In genomic region chr13:99230991-99231390, GRCh38 we compare ENCODE assay signal across 26 cellular contexts. TPM values are rescaled to one million over a fixed set of nuclear protein-coding genes. Genes with fewer than 3 reads are reported as not detected.
DNase-seq lines count a peak whose midpoint lies in the region; ATAC-seq and TF ChIP-seq lines count a peak whose summit lies in the region.
"Had no signal": no experiment of that assay in that cellular context is flagged by ENCODE, and none has a peak within 500 bp of the region (broad histone marks: within the 10 kb centered on the region; RNA-seq: fewer than 3 reads in every experiment).

No MANE protein-coding gene starts in this region.

- H3K4me3 ChIP-seq in IMR-90 (ENCODE audit: insufficient read depth, low read depth, low read length) (no peak overlapping the region), psoas muscle (no peak overlapping the region)
- H3K4me3 ChIP-seq: breast epithelium, GM23248, hepatocyte, mucosa of descending colon, smooth muscle cell had no signal

- H3K27me3 ChIP-seq in IMR-90 (ENCODE audit: control insufficient read depth, insufficient read depth, low read length): no peaks in the 10 kb centered on the region
- no peaks in the 10 kb centered on the region for H3K27me3 ChIP-seq in psoas muscle (ENCODE audit: insufficient read depth in 3 of 3, low read length in 2 of 3)
- H3K27me3 ChIP-seq: breast epithelium, hepatocyte, neutrophil had no signal

- BruUV-seq in IMR-90 (replicated peaks; lab: Mats Ljungman, UMichigan): no TSS peak

- no peak overlapping the region for H4K91ac ChIP-seq in IMR-90 (ENCODE audit: insufficient read depth, low read depth, low read length)

- H2AK9ac ChIP-seq in IMR-90 (replicated peaks; ENCODE audit: low read depth, low read length, poor library complexity): no peak overlapping the region

- dilution Hi-C loops in IMR-90 (cut with HindIII; ENCODE audit: low sequenced_read_pairs, unreplicated experiment): no loop called here

- no peak overlapping the region for H3K18ac ChIP-seq in IMR-90 (ENCODE audit: low read depth, low read length)

- H2AK5ac ChIP-seq in IMR-90 (ENCODE audit: low read depth, low read length): no peak overlapping the region

- no peaks in the 10 kb centered on the region for H3K27me3 Mint-ChIP-seq in activated CD4-positive, alpha-beta memory T cell treated with anti-CD3 and anti-CD28 coated beads, Interleukin-2, amount 10 ng/mL, durations not matched to agents 7 days and 5 days
- H3K27me3 Mint-ChIP-seq in activated CD4-positive, alpha-beta memory T cell treated with anti-CD3 and anti-CD28 coated beads for 36 hours: no peaks in the 10 kb centered on the region
- no peaks in the 10 kb centered on the region for H3K27me3 Mint-ChIP-seq in activated naive CD8-positive, alpha-beta T cell treated with anti-CD3 and anti-CD28 coated beads, Interleukin-2, amount 10 ng/mL, durations not matched to agents 7 days and 5 days
- H3K27me3 Mint-ChIP-seq: type B pancreatic cell had no signal

- H3K9me3 Mint-ChIP-seq in activated CD4-positive, alpha-beta memory T cell treated with anti-CD3 and anti-CD28 coated beads, Interleukin-2, amount 10 ng/mL, durations not matched to agents 7 days and 5 days: no peaks in the 10 kb centered on the region
- H3K9me3 Mint-ChIP-seq in activated CD4-positive, alpha-beta memory T cell treated with anti-CD3 and anti-CD28 coated beads for 36 hours: no peaks in the 10 kb centered on the region
- no peaks in the 10 kb centered on the region for H3K9me3 Mint-ChIP-seq in activated naive CD8-positive, alpha-beta T cell treated with anti-CD3 and anti-CD28 coated beads, Interleukin-2, amount 10 ng/mL, durations not matched to agents 7 days and 5 days
- H3K9me3 Mint-ChIP-seq: activated T-helper 2 cell treated with anti-CD3 and anti-CD28 coated beads, Interferon-gamma antibody, Interleukin-2, Interleukin-4, amounts not matched to agents 10 μg/mL and 5 μg/mL and 100 μg/mL, durations not matched to agents 14 hours and 24 hours and 36 hours; IgD-negative memory B cell had no signal

- H3K27ac ChIP-seq in IMR-90 (ENCODE audit: insufficient read depth, low read length): no peak overlapping the region
- H3K27ac ChIP-seq in psoas muscle: peak overlapping the region; percentile 83
- H3K27ac ChIP-seq: breast epithelium, GM23248, hepatocyte had no signal

- no peak overlapping the region for H3K14ac ChIP-seq in IMR-90 (replicated peaks; ENCODE audit: low read depth, low read length)

- peak overlapping the region; percentile 6 for H3K27ac Mint-ChIP-seq in activated CD4-positive, alpha-beta memory T cell treated with anti-CD3 and anti-CD28 coated beads, Interleukin-2, amount 10 ng/mL, durations not matched to agents 7 days and 5 days
- no peak overlapping the region for H3K27ac Mint-ChIP-seq in activated CD4-positive, alpha-beta memory T cell treated with anti-CD3 and anti-CD28 coated beads for 36 hours
- peak overlapping the region; percentile 19 for H3K27ac Mint-ChIP-seq in activated naive CD8-positive, alpha-beta T cell treated with anti-CD3 and anti-CD28 coated beads, Interleukin-2, amount 10 ng/mL, durations not matched to agents 7 days and 5 days
- H3K27ac Mint-ChIP-seq: activated T-helper 2 cell treated with anti-CD3 and anti-CD28 coated beads, Interferon-gamma antibody, Interleukin-2, Interleukin-4, amounts not matched to agents 10 μg/mL and 5 μg/mL and 100 μg/mL, durations not matched to agents 14 hours and 24 hours and 36 hours; type B pancreatic cell had no signal

- ATAC-seq in IMR-90 (ENCODE audit: low read depth) (no peak), psoas muscle (no peak), GM18861 (IDR thresholded peaks at IDR 0.05; ENCODE audit: unreplicated experiment) (no peak)
- ATAC-seq in activated naive CD8-positive, alpha-beta T cell treated with anti-CD3 and anti-CD28 coated beads, Interleukin-2, amount 10 ng/mL, durations not matched to agents 7 days and 5 days (ENCODE audit: low read depth): no peak
- ATAC-seq: activated CD4-positive, CD25-positive, alpha-beta regulatory T cell treated with anti-CD3 and anti-CD28 coated beads, Interleukin-2, amount 50 U/mL, for 24 hours had no signal

- H2BK20ac ChIP-seq in IMR-90 (ENCODE audit: low read depth, low read length): no peak overlapping the region

- H4K20me1 ChIP-seq in IMR-90 (ENCODE audit: insufficient read depth, low read length): peaks cover 24% of the 10 kb centered on the region

- H3K36me3 Mint-ChIP-seq in activated CD4-positive, alpha-beta memory T cell treated with anti-CD3 and anti-CD28 coated beads, Interleukin-2, amount 10 ng/mL, durations not matched to agents 7 days and 5 days (ENCODE audit: low read depth): peaks cover 24% of the 10 kb centered on the region
- H3K36me3 Mint-ChIP-seq in activated CD4-positive, alpha-beta memory T cell treated with anti-CD3 and anti-CD28 coated beads for 36 hours: peaks cover 4% of the 10 kb centered on the region
- peaks cover 30% of the 10 kb centered on the region for H3K36me3 Mint-ChIP-seq in activated naive CD8-positive, alpha-beta T cell treated with anti-CD3 and anti-CD28 coated beads, Interleukin-2, amount 10 ng/mL, durations not matched to agents 7 days and 5 days
- H3K36me3 Mint-ChIP-seq: IgD-negative memory B cell had no signal

- H4K5ac ChIP-seq in IMR-90 (ENCODE audit: low read depth, low read length): no peak overlapping the region

- H3K79me1 ChIP-seq in IMR-90 (ENCODE audit: low read depth in 1 of 2, low read length in 2 of 2): peaks cover 51 to 55% of the 10 kb centered on the region in 2 experiments

- in situ Hi-C loops in IMR-90 (cut with MboI; ENCODE audit: low sequenced_read_pairs): no loop called here

- POLR2A ChIA-PET in activated CD4-positive, alpha-beta memory T cell treated with anti-CD3 and anti-CD28 coated beads, Interleukin-2, amount 10 ng/mL, durations not matched to agents 7 days and 5 days (lab: Charles Lee): interaction anchor here (1.0 to 6.3 kb wide), 6 partner anchors 12 to 265 kb away, joined by 3 to 42 read pairs (median 9); partner anchors contain the start of genes GPR18 and UBAC2
- POLR2A ChIA-PET in activated CD4-positive, alpha-beta memory T cell treated with anti-CD3 and anti-CD28 coated beads for 36 hours (lab: Charles Lee): interaction anchor here (1.2 kb wide), 1 partner anchor 27 kb away, joined by 3 read pairs; no protein-coding TSS in a partner anchor
- POLR2A ChIA-PET in IMR-90 (lab: Charles Lee; ENCODE audit: unreplicated experiment): no interaction called here
- POLR2A ChIA-PET in activated naive CD8-positive, alpha-beta T cell treated with anti-CD3 and anti-CD28 coated beads, Interleukin-2, amount 10 ng/mL, durations not matched to agents 7 days and 5 days (lab: Charles Lee): interaction anchor here (1.2 to 1.4 kb wide), 3 partner anchors 12 to 30 kb away, joined by 3 to 5 read pairs (median 4); partner anchors contain the start of gene UBAC2

- WGBS in IMR-90 (ENCODE audit: extremely low coverage in 2 of 2, insufficient read length in 1 of 2), 2 experiments: 100% methylated on average over 1 of the region's 3 CpGs; no CpG with 5 or more reads in 1 of the 2 experiments
- WGBS in psoas muscle, 3 donors: 83 to 89% (median 88%) methylated on average over 3 of the region's 3 CpGs

- no peak overlapping the region for H3K4me2 ChIP-seq in IMR-90 (ENCODE audit: low read depth, low read length)
- H3K4me2 ChIP-seq: hepatocyte, SK-N-SH, smooth muscle cell had no signal

- no peak overlapping the region for H3K9ac ChIP-seq in IMR-90 (ENCODE audit: low read depth, low read length)
- H3K9ac ChIP-seq: GM23248, SK-N-SH had no signal

- 0 out of 2 replicates have a peak overlapping the region, but pooled peaks have one; percentile 24 for H3K23ac ChIP-seq in IMR-90 (ENCODE audit: low read depth, low read length)

- peaks cover 43% of the 10 kb centered on the region for H3K4me1 Mint-ChIP-seq in activated CD4-positive, alpha-beta memory T cell treated with anti-CD3 and anti-CD28 coated beads, Interleukin-2, amount 10 ng/mL, durations not matched to agents 7 days and 5 days
- peaks cover 68% of the 10 kb centered on the region for H3K4me1 Mint-ChIP-seq in activated CD4-positive, alpha-beta memory T cell treated with anti-CD3 and anti-CD28 coated beads for 36 hours (ENCODE audit: low read depth)
- peaks cover 54% of the 10 kb centered on the region for H3K4me1 Mint-ChIP-seq in activated naive CD8-positive, alpha-beta T cell treated with anti-CD3 and anti-CD28 coated beads, Interleukin-2, amount 10 ng/mL, durations not matched to agents 7 days and 5 days

- H3K56ac ChIP-seq in IMR-90 (ENCODE audit: extremely low read depth, insufficient read depth, low read length): no peak overlapping the region

- TF ChIP-seq RAD21 in IMR-90 (IDR thresholded peaks at IDR 0.05; ENCODE audit: low read length): no peak

- peaks cover 27% of the 10 kb centered on the region for H3K9me1 ChIP-seq in IMR-90 (ENCODE audit: insufficient read depth, low read length)

- H3K36me3 ChIP-seq in IMR-90 (ENCODE audit: control insufficient read depth, insufficient read depth, low read length): no peaks in the 10 kb centered on the region
- no peaks in the 10 kb centered on the region for H3K36me3 ChIP-seq in psoas muscle (ENCODE audit: insufficient read depth in 1 of 2, low read depth in 1 of 2)
- H3K36me3 ChIP-seq: breast epithelium, neutrophil had no signal

- no peak overlapping the region for H2BK15ac ChIP-seq in IMR-90 (ENCODE audit: low read depth, low read length)

- H3K4me3 Mint-ChIP-seq in activated CD4-positive, alpha-beta memory T cell treated with anti-CD3 and anti-CD28 coated beads, Interleukin-2, amount 10 ng/mL, durations not matched to agents 7 days and 5 days: no peak overlapping the region
- H3K4me3 Mint-ChIP-seq in activated CD4-positive, alpha-beta memory T cell treated with anti-CD3 and anti-CD28 coated beads for 36 hours: no peak overlapping the region
- no peak overlapping the region for H3K4me3 Mint-ChIP-seq in activated naive CD8-positive, alpha-beta T cell treated with anti-CD3 and anti-CD28 coated beads, Interleukin-2, amount 10 ng/mL, durations not matched to agents 7 days and 5 days
- H3K4me3 Mint-ChIP-seq: type B pancreatic cell had no signal

- H2BK5ac ChIP-seq in IMR-90 (ENCODE audit: low read depth, low read length, poor library complexity, severe bottlenecking): no peak overlapping the region

- CTCF ChIA-PET in activated CD4-positive, alpha-beta memory T cell treated with anti-CD3 and anti-CD28 coated beads, Interleukin-2, amount 10 ng/mL, durations not matched to agents 7 days and 5 days (lab: Charles Lee): interaction anchor here (0.6 to 2.2 kb wide), 8 partner anchors 12 to 578 kb away, joined by 3 to 5 read pairs (median 4); partner anchors contain the start of gene GPR18
- CTCF ChIA-PET in activated CD4-positive, alpha-beta memory T cell treated with anti-CD3 and anti-CD28 coated beads for 36 hours (lab: Charles Lee): interaction anchor here (0.6 to 3.9 kb wide), 7 partner anchors 14 to 205 kb away, joined by 3 to 19 read pairs (median 4); partner anchors contain the start of gene GPR18
- CTCF ChIA-PET in IMR-90 (lab: Yijun Ruan, JAX): no interaction called here

- no peaks in the 10 kb centered on the region for H3K9me3 ChIP-seq in IMR-90 (ENCODE audit: control insufficient read depth, insufficient read depth, low read length)
- no peaks in the 10 kb centered on the region for H3K9me3 ChIP-seq in psoas muscle
- H3K9me3 ChIP-seq: breast epithelium, mucosa of descending colon, neutrophil, SK-N-SH had no signal

- no peak overlapping the region for H4K8ac ChIP-seq in IMR-90 (ENCODE audit: low read depth in 2 of 2, low read length in 2 of 2)

- H3K4me1 ChIP-seq in IMR-90 (ENCODE audit: control insufficient read depth, insufficient read depth, low read length): peaks cover 16% of the 10 kb centered on the region
- H3K4me1 ChIP-seq in psoas muscle: peaks cover 62% of the 10 kb centered on the region
- H3K4me1 ChIP-seq: breast epithelium had no signal

- no peak for DNase-seq in activated CD4-positive, alpha-beta memory T cell treated with anti-CD3 and anti-CD28 coated beads, Interleukin-2, amount 10 ng/mL, durations not matched to agents 7 days and 5 days
- no peak for DNase-seq in activated CD4-positive, alpha-beta memory T cell treated with anti-CD3 and anti-CD28 coated beads for 36 hours
- DNase-seq in IMR-90 (no peak), psoas muscle (no peak), UCSD-AML1 (lab: John Stamatoyannopoulos, UW; ENCODE audit: unreplicated experiment) (no peak), NCI-H2029 treated with DMSO at 0.1 percent for 48 hours (lab: John Stamatoyannopoulos, UW) (no peak)
- DNase-seq in activated naive CD8-positive, alpha-beta T cell treated with anti-CD3 and anti-CD28 coated beads, Interleukin-2, amount 10 ng/mL, durations not matched to agents 7 days and 5 days: no peak
- DNase-seq: 8988T; GM23248; mucosa of descending colon; NCI-H2029; NCI-H510A; SK-N-SH; stimulated activated CD4-positive, alpha-beta T cell treated with anti-CD3 and anti-CD28 coated beads, Interleukin-4, amount 100 ng/mL, for 1 hour had no signal

- H2BK120ac ChIP-seq in IMR-90 (ENCODE audit: low read depth, low read length): no peak overlapping the region

- H2AFZ ChIP-seq in IMR-90 (replicated peaks; ENCODE audit: low read length, poor library complexity): no peak overlapping the region
- H2AFZ ChIP-seq: GM23248, hepatocyte had no signal

- TF ChIP-seq CTCF in IMR-90 (conservative IDR thresholded peaks at IDR 0.05; ENCODE audit: low read depth, low read length) (no peak), psoas muscle (IDR thresholded peaks at IDR 0.05) (no peak)

- TF ChIP-seq POLR2A in IMR-90 (IDR thresholded peaks at IDR 0.05; ENCODE audit: low read depth, low read length): no peak

- 0 out of 2 replicates have a peak overlapping the region, but pooled peaks have one; percentile 21 for H3K4ac ChIP-seq in IMR-90 (ENCODE audit: low read depth, low read length)

- intact Hi-C loops in activated CD4-positive, alpha-beta memory T cell treated with anti-CD3 and anti-CD28 coated beads for 36 hours (cut with micrococcal nuclease): no loop called here
- intact Hi-C loops in IMR-90 (cut with micrococcal nuclease): no loop called here
- intact Hi-C loops in psoas muscle (cut with DNase I): no loop called here

RNA-seq across cellular contexts. Expression of gene GPR18, which starts 27.2 kb away (rescaled TPM):
- total RNA-seq in activated CD4-positive, alpha-beta memory T cell treated with anti-CD3 and anti-CD28 coated beads, Interleukin-2, amount 10 ng/mL, durations not matched to agents 7 days and 5 days: 10 to 100 TPM; 10.3 to 10.4 TPM
- total RNA-seq in activated CD4-positive, alpha-beta memory T cell treated with anti-CD3 and anti-CD28 coated beads for 36 hours: 1 to 10 TPM; 2.4 to 2.8 TPM
- not detected in 2 replicates for total RNA-seq in IMR-90 (2012; rRNA removed)
- polyA plus RNA-seq in IMR-90 (2012; rRNA removed): not detected in 2 replicates
- polyA plus RNA-seq in IMR-90 (2012; cell fraction: cytosol; rRNA removed): not detected in 2 replicates
- not detected in 2 replicates for polyA plus RNA-seq in IMR-90 (2012; cell fraction: nucleus; rRNA removed; ENCODE audit: low replicate concordance)
- total RNA-seq in activated naive CD8-positive, alpha-beta T cell treated with anti-CD3 and anti-CD28 coated beads, Interleukin-2, amount 10 ng/mL, durations not matched to agents 7 days and 5 days: 10 to 100 TPM; 25.5 to 25.9 TPM
- total RNA-seq in psoas muscle: under 1 TPM in 1 of 4 donors, not detected in 3; 0.27 TPM
- under 1 TPM in 1 of 3 donors, not detected in 2; 0.01 TPM for polyA plus RNA-seq in psoas muscle
- total RNA-seq: G401, GM23248, hepatocyte, lower leg skin, pulmonary artery endothelial cell, smooth muscle cell had no signal
- polyA plus RNA-seq: hepatocyte, SK-N-SH, smooth muscle cell had no signal

RNA-seq across cellular contexts. Expression of gene UBAC2, which starts 30.3 kb away (rescaled TPM):
- total RNA-seq in activated CD4-positive, alpha-beta memory T cell treated with anti-CD3 and anti-CD28 coated beads, Interleukin-2, amount 10 ng/mL, durations not matched to agents 7 days and 5 days: 10 to 100 TPM; 53.8 to 55.2 TPM
- total RNA-seq in activated CD4-positive, alpha-beta memory T cell treated with anti-CD3 and anti-CD28 coated beads for 36 hours: 10 to 100 TPM; 51.8 to 54.5 TPM
- total RNA-seq in IMR-90 (2012; rRNA removed) (20.8 and 23.6 TPM in 2 replicates), psoas muscle (10 to 100 TPM; 65.1 to 79.2 (median 71.0) TPM)
- polyA plus RNA-seq in IMR-90 (2012; rRNA removed) (28.9 and 36.3 TPM in 2 replicates), psoas muscle (10 to 100 TPM; 54.1 to 97.1 (median 71.7) TPM)
- 29.0 and 35.1 TPM in 2 replicates for polyA plus RNA-seq in IMR-90 (2012; cell fraction: cytosol; rRNA removed)
- polyA plus RNA-seq in IMR-90 (2012; cell fraction: nucleus; rRNA removed; ENCODE audit: low replicate concordance): 17.0 and 27.8 TPM in 2 replicates
- total RNA-seq in activated naive CD8-positive, alpha-beta T cell treated with anti-CD3 and anti-CD28 coated beads, Interleukin-2, amount 10 ng/mL, durations not matched to agents 7 days and 5 days: 10 to 100 TPM; 79.1 to 80.8 TPM
